Comparison of ENCODE assay signal across 8 cellular contexts in genomic region chr22:20243545-20244249, GRCh38. TPM values are rescaled to one million over a fixed set of nuclear protein-coding genes. Genes with fewer than 3 reads are reported as not detected.
DNase-seq lines count a peak whose midpoint lies in the region; ATAC-seq and TF ChIP-seq lines count a peak whose summit lies in the region.

No MANE protein-coding gene starts in this region.

- no peak for TF ChIP-seq RAD21 in Ishikawa (IDR thresholded peaks at IDR 0.05; ENCODE audit: low read depth)

- no peaks in the 10 kb centered on the region for H3K27me3 Mint-ChIP-seq in CD4-positive, alpha-beta memory T cell

- intact Hi-C loops in CD4-positive, alpha-beta memory T cell (cut with micrococcal nuclease), result loop anchor here (10.0 kb wide), 1 partner anchor 59 kb away; no protein-coding TSS in a partner anchor

- peaks cover 22 to 51% (median 39%) of the 10 kb centered on the region in 4 donors for H3K4me1 Mint-ChIP-seq in CD4-positive, alpha-beta memory T cell

- H3K9me3 ChIP-seq in CD4-positive, alpha-beta memory T cell (ENCODE audit: control insufficient read depth in 1 of 2, low read length in 2 of 2), result no peaks in the 10 kb centered on the region

- H3K27ac ChIP-seq in CD4-positive, alpha-beta memory T cell (ENCODE audit: low read depth, low read length), result peak overlapping the region; percentile 42
- H3K27ac ChIP-seq in foreskin keratinocyte, result no peak overlapping the region

- no peaks in the 10 kb centered on the region for H3K9me3 Mint-ChIP-seq in CD4-positive, alpha-beta memory T cell

- no peak for TF ChIP-seq EP300 in Ishikawa (IDR thresholded peaks at IDR 0.05; ENCODE audit: borderline replicate concordance)

- H3K27me3 ChIP-seq in CD4-positive, alpha-beta memory T cell (ENCODE audit: insufficient read depth, low read length), result no peaks in the 10 kb centered on the region
- no peaks in the 10 kb centered on the region for H3K27me3 ChIP-seq in foreskin keratinocyte

- POLR2A ChIA-PET in CD4-positive, alpha-beta memory T cell (lab: Charles Lee; ENCODE audit: partially characterized antibody), result interaction anchor here (0.8 to 2.9 kb wide), 7 partner anchors 16 to 1325 kb away, joined by 3 to 23 read pairs (median 5); partner anchors contain the start of genes DGCR6L and TANGO2

- H3K36me3 Mint-ChIP-seq in CD4-positive, alpha-beta memory T cell, result no peaks in the 10 kb centered on the region

- H3K4me1 ChIP-seq in CD4-positive, alpha-beta memory T cell (ENCODE audit: insufficient read depth, low read length), result peaks cover 75% of the 10 kb centered on the region
- peaks cover 9% of the 10 kb centered on the region for H3K4me1 ChIP-seq in foreskin keratinocyte

- no peak for TF ChIP-seq CTCF in foreskin keratinocyte (conservative IDR thresholded peaks at IDR 0.05)

- peak overlapping the region; percentile 64 to 87 (median 78) for H3K4me3 Mint-ChIP-seq in CD4-positive, alpha-beta memory T cell

- ATAC-seq in foreskin keratinocyte (peak; percentile 58), GM18861 (IDR thresholded peaks at IDR 0.05; ENCODE audit: unreplicated experiment) (no peak)

- DNase-seq in CD4-positive, alpha-beta memory T cell, result peak; percentile 58 to 79 (median 61)
- DNase-seq in OCI-M1 (lab: John Stamatoyannopoulos, UW) (peak; percentile 47), foreskin keratinocyte (peak in 1 of 2 donors; percentile 39), putamen (ENCODE audit: low spot score) (peak; percentile 82), NK-92 (lab: John Stamatoyannopoulos, UW; ENCODE audit: unreplicated experiment) (no peak)
- peak; percentile 27 for DNase-seq in activated T-helper 9 cell treated with anti-CD3 and anti-CD28 coated beads, Interleukin-2, amount 50 U/mL, for 16 hours (ENCODE audit: low read depth)

- H3K36me3 ChIP-seq in CD4-positive, alpha-beta memory T cell (ENCODE audit: insufficient read depth, low read length), result no peaks in the 10 kb centered on the region

- CTCF ChIA-PET in CD4-positive, alpha-beta memory T cell (lab: Charles Lee; ENCODE audit: partially characterized antibody), result interaction anchor here (1.6 to 2.6 kb wide), 3 partner anchors 15 to 87 kb away, joined by 3 to 9 read pairs (median 6); no protein-coding TSS in a partner anchor

- peak overlapping the region; percentile 24 to 51 for H3K4me3 ChIP-seq in CD4-positive, alpha-beta memory T cell (ENCODE audit: low read length in 2 of 2)

- H3K27ac Mint-ChIP-seq in CD4-positive, alpha-beta memory T cell, result peak overlapping the region; percentile 76 to 93 (median 90)

TF ChIP-seq in Ishikawa, 13 proteins besides CTCF, POLR2A, EP300 and RAD21:
- TF ChIP-seq NFIC (IDR thresholded peaks at IDR 0.05) (peak; percentile 51; the same call in 1 of the 2 replicates), EGR1 (IDR thresholded peaks at IDR 0.05) (peak; percentile 41; the same call in 1 of the 2 replicates), REST (IDR thresholded peaks at IDR 0.05; ENCODE audit: low read depth) (no peak)
TF ChIP-seq in Ishikawa: peak in this region for 2.

RNA-seq across cellular contexts. Expression of gene RTN4R, which starts 24.4 kb away (rescaled TPM):
- total RNA-seq in CD4-positive, alpha-beta memory T cell, result 1 to 10 TPM; 2.1 to 2.7 TPM
- 1 to 10 TPM; 1.7 to 6.3 TPM for polyA plus RNA-seq in CD4-positive, alpha-beta memory T cell
- 19.1 and 19.3 TPM in 2 replicates for total RNA-seq in foreskin keratinocyte
- 23.3 and 26.6 TPM in 2 replicates for polyA plus RNA-seq in foreskin keratinocyte
